2 cellular contexts compared by ENCODE assay signal in genomic region chr16:78289844-78290277, GRCh38.
TF ChIP-seq lines count a peak whose summit lies in the region.

No MANE protein-coding gene starts in this region.

TF ChIP-seq in GM23338, 12 proteins besides CTCF, POLR2A, EP300 and RAD21:
- TF ChIP-seq REST (IDR thresholded peaks at IDR 0.05; ENCODE audit: unreplicated experiment): no peak
- TF ChIP-seq, protein P1, sequence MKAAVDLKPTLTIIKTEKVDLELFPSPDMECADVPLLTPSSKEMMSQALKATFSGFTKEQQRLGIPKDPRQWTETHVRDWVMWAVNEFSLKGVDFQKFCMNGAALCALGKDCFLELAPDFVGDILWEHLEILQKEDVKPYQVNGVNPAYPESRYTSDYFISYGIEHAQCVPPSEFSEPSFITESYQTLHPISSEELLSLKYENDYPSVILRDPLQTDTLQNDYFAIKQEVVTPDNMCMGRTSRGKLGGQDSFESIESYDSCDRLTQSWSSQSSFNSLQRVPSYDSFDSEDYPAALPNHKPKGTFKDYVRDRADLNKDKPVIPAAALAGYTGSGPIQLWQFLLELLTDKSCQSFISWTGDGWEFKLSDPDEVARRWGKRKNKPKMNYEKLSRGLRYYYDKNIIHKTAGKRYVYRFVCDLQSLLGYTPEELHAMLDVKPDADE (IDR thresholded peaks at IDR 0.05): no peak
- no peak for TF ChIP-seq ZNF114 (CRISPR knock-in tag; IDR thresholded peaks at IDR 0.05)

TF ChIP-seq in H1, 55 proteins besides CTCF, POLR2A, EP300 and RAD21:
- TF ChIP-seq HDAC2 (IDR thresholded peaks at IDR 0.05; ENCODE audit: borderline replicate concordance in 1 of 2, low read depth in 2 of 2, low read length in 2 of 2) (no peak), FOSL1 (IDR thresholded peaks at IDR 0.05; ENCODE audit: insufficient read depth, low read depth, low read length) (no peak), ASH2L (IDR thresholded peaks at IDR 0.05; ENCODE audit: low read length) (no peak), RBBP5 (IDR thresholded peaks at IDR 0.05; ENCODE audit: borderline replicate concordance, low read depth, low read length) (no peak), TAF7 (optimal IDR thresholded peaks at IDR 0.05; ENCODE audit: borderline replicate concordance, low read depth, low read length) (no peak), JUN (IDR thresholded peaks at IDR 0.05; ENCODE audit: low read depth, low read length) (no peak), SAP30 (IDR thresholded peaks at IDR 0.05; ENCODE audit: insufficient read depth, insufficient replicate concordance, low read length) (no peak), SIX5 (IDR thresholded peaks at IDR 0.05; ENCODE audit: low read depth, low read length) (no peak)
